14 cellular contexts compared by ENCODE assay signal in genomic region chr4:184806246-184806550, GRCh38. TPM values are rescaled to one million over a fixed set of nuclear protein-coding genes. Genes with fewer than 3 reads are reported as not detected.
DNase-seq lines count a peak whose midpoint lies in the region; ATAC-seq and TF ChIP-seq lines count a peak whose summit lies in the region.
"Had no signal": no experiment of that assay in that cellular context is flagged by ENCODE, and none has a peak within 500 bp of the region (broad histone marks: within the 10 kb centered on the region; RNA-seq: fewer than 3 reads in every experiment).

No MANE protein-coding gene starts in this region.

- TF ChIP-seq CTCF in brain (conservative IDR thresholded peaks at IDR 0.05), result no peak
- TF ChIP-seq CTCF in right lobe of liver (IDR thresholded peaks at IDR 0.05), result no peak

- intact Hi-C loops in right lobe of liver (cut with DNase I), result no loop called here

- peak overlapping the region in 3 of 5 experiments; percentile 20 to 42 (median 21) for H3K27ac Mint-ChIP-seq in brain

- no peaks in the 10 kb centered on the region for H3K27me3 ChIP-seq in right lobe of liver
- H3K27me3 ChIP-seq: brain microvascular endothelial cell, esophagus muscularis mucosa had no signal

- DNase-seq in right lobe of liver (no peak), substantia nigra (lab: John Stamatoyannopoulos, UW) (peak in 1 of 49 donors; percentile 50), HEK293T (ENCODE audit: extremely low spot score) (no peak), NCI-H2029 treated with DMSO at 0.1 percent for 48 hours (lab: John Stamatoyannopoulos, UW) (no peak), NK-92 (lab: John Stamatoyannopoulos, UW; ENCODE audit: unreplicated experiment) (no peak)
- DNase-seq: brain microvascular endothelial cell; CD4-positive, CD25-positive, alpha-beta regulatory T cell; NCI-H1930; NCI-H774; SIG-M5; stimulated activated CD4-positive, alpha-beta T cell treated with anti-CD3 and anti-CD28 coated beads, Interleukin-4, amount 100 ng/mL, for 1 hour had no signal

- peaks cover 0 to 53% (median 15%) of the 10 kb centered on the region in 4 donors for H3K4me1 ChIP-seq in right lobe of liver

- no peak for TF ChIP-seq POLR2A in right lobe of liver (IDR thresholded peaks at IDR 0.05)

- H3K9me3 Mint-ChIP-seq in brain, result peaks cover 0 to 3% (median 0%) of the 10 kb centered on the region in 5 experiments
- H3K9me3 Mint-ChIP-seq: CD4-positive, CD25-positive, alpha-beta regulatory T cell had no signal

- POLR2A ChIA-PET in HEK293T (lab: Yijun Ruan, JAX), result interaction anchor here (1.4 kb wide), 1 partner anchor 72 kb away, joined by 4 read pairs; the partner anchor contains the start of gene CENPU

- H3K4me3 ChIP-seq in right lobe of liver, result peak overlapping the region; percentile 2 to 63 (median 58)
- H3K4me3 ChIP-seq: esophagus muscularis mucosa had no signal

- H3K27ac ChIP-seq in right lobe of liver (peak overlapping the region; percentile 85 to 98 (median 87)), substantia nigra (ENCODE audit: low read depth, low read length, poor library complexity, severe bottlenecking) (peak overlapping the region; percentile 79)
- H3K27ac ChIP-seq: brain microvascular endothelial cell, esophagus muscularis mucosa had no signal

- peak; percentile 18 for ATAC-seq in HG03378 (IDR thresholded peaks at IDR 0.05; ENCODE audit: unreplicated experiment)
- ATAC-seq in right lobe of liver, result no peak

- peaks cover 78% of the 10 kb centered on the region for H3K4me1 Mint-ChIP-seq in brain

- WGBS in right lobe of liver (ENCODE audit: insufficient coverage, low coverage, low lambda C conversion rate, missing lambda C conversion rate), result 0% methylated on average over 1 of the region's 1 CpG

- peaks cover 19% of the 10 kb centered on the region for H3K36me3 Mint-ChIP-seq in brain

- no peak overlapping the region for H3K4me3 Mint-ChIP-seq in brain
- H3K4me3 Mint-ChIP-seq: CD4-positive, CD25-positive, alpha-beta regulatory T cell had no signal

- no peaks in the 10 kb centered on the region for H3K9me3 ChIP-seq in right lobe of liver
- H3K9me3 ChIP-seq: esophagus muscularis mucosa had no signal

- CTCF ChIA-PET in HEK293T (lab: Yijun Ruan, JAX), result no interaction called here

- H3K27me3 Mint-ChIP-seq in brain, result peaks cover under 1% of the 10 kb centered on the region
- H3K27me3 Mint-ChIP-seq: CD4-positive, CD25-positive, alpha-beta regulatory T cell had no signal

- H3K36me3 ChIP-seq in right lobe of liver, result peaks cover 0 to 21% (median 8%) of the 10 kb centered on the region in 4 donors
- H3K36me3 ChIP-seq: brain microvascular endothelial cell had no signal

TF ChIP-seq in HEK293T, 16 proteins besides CTCF, POLR2A, EP300 and RAD21:
- TF ChIP-seq FOXK2 (IDR thresholded peaks at IDR 0.05) (no peak), CTBP1 (IDR thresholded peaks at IDR 0.05; ENCODE audit: borderline replicate concordance) (no peak), SUZ12 (IDR thresholded peaks at IDR 0.05) (no peak)

RNA-seq across cellular contexts. Expression of gene ACSL1, which starts 19.6 kb away (rescaled TPM):
- 26.3 TPM for polyA plus RNA-seq in brain (ENCODE audit: insufficient read depth, low read depth, low replicate concordance)
- 1,000 to 10,000 TPM in 1 of 6 experiments, 100 to 1,000 TPM in 5; 544 to 1,154 (median 743) TPM for total RNA-seq in right lobe of liver
